29 cellular contexts compared by ENCODE assay signal in the genomic region with DNA sequence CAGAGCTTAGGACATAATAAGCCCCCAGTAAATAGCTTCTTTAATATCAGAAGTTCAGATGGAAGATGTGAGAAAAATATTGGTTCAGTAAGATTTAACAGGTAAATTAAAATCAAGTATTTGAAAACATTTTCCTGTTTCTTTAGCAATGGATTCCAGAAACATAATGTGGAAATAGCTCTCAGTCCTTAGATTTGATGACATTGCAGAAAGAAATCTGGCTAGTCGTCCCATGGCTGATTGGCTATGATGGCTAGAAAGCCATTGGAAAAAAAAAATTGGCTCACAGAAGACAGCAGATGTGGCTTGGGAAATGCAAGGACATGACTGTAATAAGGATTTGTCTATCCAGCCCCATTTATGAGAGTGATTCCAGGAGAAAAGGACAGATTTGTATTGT.
"Had no signal": no experiment of that assay in that cellular context is flagged by ENCODE, and none has a peak within 500 bp of the region (broad histone marks: within the 10 kb centered on the region; RNA-seq: fewer than 3 reads in every experiment).

No MANE protein-coding gene starts in this region.

- H2AFZ ChIP-seq: hepatocyte had no signal

- H3K4me2 ChIP-seq: hepatocyte had no signal

- H3K9me3 ChIP-seq: adrenal gland, gastroesophageal sphincter had no signal

- H3K4me1 ChIP-seq: adrenal gland, breast epithelium, gastroesophageal sphincter, heart right ventricle had no signal

- H3K36me3 ChIP-seq: adrenal gland, breast epithelium, cardiac muscle cell, gastroesophageal sphincter, heart right ventricle had no signal

- H3K27ac ChIP-seq: adrenal gland, breast epithelium, cardiac muscle cell, coronary artery, dorsolateral prefrontal cortex, gastroesophageal sphincter, heart right ventricle, hepatocyte had no signal

- H3K27me3 ChIP-seq: adrenal gland, breast epithelium, cardiac muscle cell, gastroesophageal sphincter, heart right ventricle, hepatocyte had no signal

- ATAC-seq: activated CD4-positive, alpha-beta T cell treated with anti-CD3 and anti-CD28 coated beads for 36 hours; activated CD8-positive, alpha-beta memory T cell treated with anti-CD3 and anti-CD28 coated beads, Interleukin-2, amount 10 ng/mL, durations not matched to agents 7 days and 5 days; activated CD8-positive, alpha-beta T cell treated with anti-CD3 and anti-CD28 coated beads, Interleukin-2, amount 10 ng/mL, durations not matched to agents 7 days and 5 days; activated naive CD8-positive, alpha-beta T cell treated with anti-CD3 and anti-CD28 coated beads, Interleukin-2, amount 50 U/mL, for 24 hours; esophagus mucosa; gastroesophageal sphincter had no signal

- H3K4me3 ChIP-seq: adrenal gland, breast epithelium, cardiac muscle cell, coronary artery, dorsolateral prefrontal cortex, gastroesophageal sphincter, heart right ventricle, hepatocyte had no signal

- H3K79me2 ChIP-seq: hepatocyte had no signal

- DNase-seq: activated CD4-positive, alpha-beta memory T cell treated with anti-CD3 and anti-CD28 coated beads for 36 hours; activated CD4-positive, alpha-beta T cell treated with anti-CD3 and anti-CD28 coated beads for 36 hours; activated CD4-positive, alpha-beta T cell treated with anti-CD3 and anti-CD28 coated beads, Interleukin-2, amount 10 ng/mL, durations not matched to agents 24 days and 14 days; activated CD4-positive, CD25-positive, alpha-beta regulatory T cell; activated CD4-positive, CD25-positive, alpha-beta regulatory T cell treated with anti-CD3 and anti-CD28 coated beads, Interleukin-2, amount 50 U/mL, for 72 hours; activated CD8-positive, alpha-beta memory T cell treated with anti-CD3 and anti-CD28 coated beads, Interleukin-2, amount 10 ng/mL, durations not matched to agents 7 days and 5 days; activated CD8-positive, alpha-beta memory T cell treated with anti-CD3 and anti-CD28 coated beads, Interleukin-2, amount 50 U/mL, for 4 hours; activated CD8-positive, alpha-beta T cell treated with anti-CD3 and anti-CD28 coated beads, Interleukin-2, amount 10 ng/mL, durations not matched to agents 7 days and 5 days; activated effector memory CD4-positive, alpha-beta T cell treated with anti-CD3 and anti-CD28 coated beads, Interleukin-2, amount 50 U/mL, for 16 hours; activated naive CD4-positive, alpha-beta T cell treated with anti-CD3 and anti-CD28 coated beads for 36 hours; activated naive CD8-positive, alpha-beta T cell treated with anti-CD3 and anti-CD28 coated beads for 36 hours; activated naive CD8-positive, alpha-beta T cell treated with anti-CD3 and anti-CD28 coated beads, Interleukin-2, amount 50 U/mL, for 24 hours; activated T-cell treated with anti-CD3 and anti-CD28 coated beads, Interleukin-2, amount 50 U/mL, for 1 hour; activated T-cell treated with anti-CD3 and anti-CD28 coated beads, Interleukin-2, amount 50 U/mL, for 48 hours; adrenal gland; amygdala; aorta; dorsolateral prefrontal cortex; effector memory CD4-positive, alpha-beta T cell; endodermal cell; foreskin melanocyte; heart right ventricle; T-helper 2 cell had no signal
